Comparison of ENCODE assay signal across 8 cellular contexts in genomic region chr10:116796910-116797513, GRCh38. TPM values are rescaled to one million over a fixed set of nuclear protein-coding genes. Genes with fewer than 3 reads are reported as not detected.
DNase-seq lines count a peak whose midpoint lies in the region; ATAC-seq and TF ChIP-seq lines count a peak whose summit lies in the region.

No MANE protein-coding gene starts in this region.

- peak; percentile 89 to 93 (median 90) for TF ChIP-seq CTCF in prostate gland (IDR thresholded peaks at IDR 0.05)

- H3K27ac ChIP-seq in prostate gland (no peak overlapping the region), aorta (ENCODE audit: low read depth in 1 of 2, low read length in 2 of 2) (no peak overlapping the region)

- intact Hi-C loops in prostate gland (cut with DNase I), result loop anchor here (2.0 kb wide), 1 partner anchor 378 kb away; no protein-coding TSS in a partner anchor
- intact Hi-C loops in aorta (cut with DNase I), result loop anchor here (2.0 kb wide), 2 partner anchors 378 to 380 kb away; no protein-coding TSS in a partner anchor

- ATAC-seq in GM21786 (IDR thresholded peaks at IDR 0.05; ENCODE audit: unreplicated experiment), result peak; percentile 75
- peak; percentile 70 for ATAC-seq in aorta (ENCODE audit: low FRiP score)

- whole genome bisulfite sequencing in prostate gland, result 28% methylated on average over 9 of the region's 9 CpGs
- 25 to 26% methylated on average over 9 of the region's 9 CpGs for WGBS in aorta, 2 donors

- no peak for TF ChIP-seq POLR2A in prostate gland (IDR thresholded peaks at IDR 0.05)

- H3K9me3 ChIP-seq in prostate gland (no peaks in the 10 kb centered on the region), aorta (ENCODE audit: control insufficient read depth, low read length) (no peaks in the 10 kb centered on the region)

- no peak overlapping the region for H3K4me3 ChIP-seq in prostate gland
- no peak overlapping the region for H3K4me3 ChIP-seq in aorta (ENCODE audit: low read length in 2 of 2)

- no peaks in the 10 kb centered on the region for H3K36me3 ChIP-seq in prostate gland
- H3K36me3 ChIP-seq in aorta (ENCODE audit: control insufficient read depth in 1 of 2, insufficient read depth in 2 of 2, low read length in 1 of 2), result no peaks in the 10 kb centered on the region

- H3K4me1 ChIP-seq in prostate gland (replicated peaks), result no peaks in the 10 kb centered on the region
- H3K4me1 ChIP-seq in aorta (ENCODE audit: control insufficient read depth in 1 of 2, insufficient read depth in 2 of 2, low read length in 2 of 2), result no peaks in the 10 kb centered on the region

- peak; percentile 68 for DNase-seq in EL
- DNase-seq in LoVo (ENCODE audit: low spot score), result peak; percentile 83
- DNase-seq in SK-N-DZ (ENCODE audit: low spot score), result peak; percentile 71
- DNase-seq in activated naive CD4-positive, alpha-beta T cell (lab: John Stamatoyannopoulos, UW), result peak; percentile 29 to 44 (median 34)
- DNase-seq in glomerular visceral epithelial cell (ENCODE audit: extremely low spot score), result peak; percentile 74
- peak; percentile 56 for DNase-seq in prostate gland (ENCODE audit: low spot score)
- peak; percentile 79 to 90 for DNase-seq in aorta

- H3K27me3 ChIP-seq in prostate gland (replicated peaks; ENCODE audit: insufficient read depth), result no peaks in the 10 kb centered on the region
- H3K27me3 ChIP-seq in aorta (ENCODE audit: control insufficient read depth in 1 of 2, insufficient read depth in 2 of 2, low read length in 1 of 2), result no peaks in the 10 kb centered on the region

RNA-seq across cellular contexts. Expression of gene ENO4, which starts 52.3 kb away (rescaled TPM):
- polyA plus RNA-seq in SK-N-DZ (2014; cell fraction: cytosol; rRNA removed), result not detected in 2 replicates
- polyA plus RNA-seq in SK-N-DZ (2014; cell fraction: nucleus; rRNA removed), result not detected in 2 replicates
- total RNA-seq in prostate gland (under 1 TPM; 0.27 to 0.91 TPM), aorta (under 1 TPM in 1 of 2 donors, not detected in 1; 0.51 TPM)
- polyA plus RNA-seq in aorta, result under 1 TPM in 1 of 2 donors, not detected in 1; 0.41 TPM

RNA-seq across cellular contexts. Expression of gene HSPA12A, which starts 54.6 kb away (rescaled TPM):
- 11.8 and 12.6 TPM in 2 replicates for polyA plus RNA-seq in SK-N-DZ (2014; cell fraction: cytosol; rRNA removed)
- polyA plus RNA-seq in SK-N-DZ (2014; cell fraction: nucleus; rRNA removed), result 16.6 and 25.9 TPM in 2 replicates
- 10 to 100 TPM in 1 of 2 donors, 1 to 10 TPM in 1; 5.7 to 19.4 TPM for total RNA-seq in prostate gland
- total RNA-seq in aorta, result 10 to 100 TPM; 15.3 to 25.7 TPM
- polyA plus RNA-seq in aorta, result 1 to 10 TPM; 2.3 to 5.2 TPM

Comparison
In these comparisons a context has a peak if more than half of its experiments do, and no peak if none do; other contexts are left out.
1. DNase-seq: peak in every context shown above with its lines; median percentile 84 in aorta; 83 in LoVo; 74 in glomerular visceral epithelial cell; 71 in SK-N-DZ; 68 in EL; 56 in prostate gland; 34 in activated naive CD4-positive, alpha-beta T cell.